ENCODE assay signal across 26 cellular contexts in the genomic region with DNA sequence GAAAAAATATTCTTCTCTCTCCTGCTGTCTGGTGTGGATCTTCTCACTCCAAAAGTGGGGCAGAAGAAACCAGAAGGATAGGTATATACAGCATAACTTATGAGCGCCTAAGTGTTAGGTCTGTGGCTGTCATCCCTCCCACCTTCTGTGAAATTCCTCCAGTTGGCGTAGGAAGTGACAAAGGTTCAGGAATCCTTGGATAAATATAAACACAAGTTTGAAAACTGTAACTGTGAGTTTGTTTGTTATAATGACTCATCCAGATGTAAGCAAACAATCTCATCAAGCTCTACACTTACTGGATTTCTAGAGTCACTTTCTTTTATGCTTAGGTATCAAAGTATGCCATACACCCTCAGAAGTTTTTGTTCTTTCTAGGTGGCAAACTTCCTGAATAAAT.
DNase-seq lines count a peak whose midpoint lies in the region; ATAC-seq and TF ChIP-seq lines count a peak whose summit lies in the region.
"Had no signal": no experiment of that assay in that cellular context is flagged by ENCODE, and none has a peak within 500 bp of the region (broad histone marks: within the 10 kb centered on the region; RNA-seq: fewer than 3 reads in every experiment).

No MANE protein-coding gene starts in this region.

- no peak for TF ChIP-seq CTCF in fibroblast of pulmonary artery (IDR thresholded peaks at IDR 0.05; ENCODE audit: low read length, missing control alignments)

- H3K9me3 ChIP-seq in SJSA1 (replicated peaks), result no peaks in the 10 kb centered on the region
- H3K9me3 ChIP-seq in effector memory CD4-positive, alpha-beta T cell (ENCODE audit: control insufficient read depth, low read length), result no peaks in the 10 kb centered on the region
- H3K9me3 ChIP-seq: colonic mucosa, prostate gland, thoracic aorta had no signal

- no peak for ATAC-seq in GM19395 (IDR thresholded peaks at IDR 0.05; ENCODE audit: unreplicated experiment)
- no peak for ATAC-seq in HG03460 (IDR thresholded peaks at IDR 0.05; ENCODE audit: unreplicated experiment)
- ATAC-seq: GM23338; naive thymus-derived CD8-positive, alpha-beta T cell had no signal

- H3K27me3 ChIP-seq in SJSA1 (replicated peaks), result no peaks in the 10 kb centered on the region
- H3K27me3 ChIP-seq in effector memory CD4-positive, alpha-beta T cell (replicated peaks; ENCODE audit: control insufficient read depth, insufficient read depth, low read length, poor library complexity, severe bottlenecking), result no peaks in the 10 kb centered on the region
- H3K27me3 ChIP-seq: colonic mucosa had no signal

- H3K4me3 ChIP-seq in SJSA1, result no peak overlapping the region
- H3K4me3 ChIP-seq in fibroblast of pulmonary artery (replicated peaks; ENCODE audit: low read depth, low read length), result no peak overlapping the region
- no peak overlapping the region for H3K4me3 ChIP-seq in effector memory CD4-positive, alpha-beta T cell (ENCODE audit: insufficient read depth, low read depth, low read length, poor library complexity, severe bottlenecking)
- H3K4me3 ChIP-seq: colonic mucosa, GM23338, lung, prostate gland, thoracic aorta had no signal

- peak; percentile 19 for DNase-seq in SIG-M5 treated with dmso at 0.1 percent for 504 hours (lab: John Stamatoyannopoulos, UW; ENCODE audit: unreplicated experiment)
- DNase-seq in SIG-M5 (lab: John Stamatoyannopoulos, UW), result no peak
- peak; percentile 79 to 87 for DNase-seq in SJSA1 (ENCODE audit: low read depth in 1 of 2, low spot score in 2 of 2)
- DNase-seq in fibroblast of pulmonary artery (ENCODE audit: low read depth), result peak; percentile 37
- DNase-seq in effector memory CD4-positive, alpha-beta T cell, result no peak
- DNase-seq in dedifferentiated amniotic fluid mesenchymal stem cell (ENCODE audit: extremely low spot score), result no peak
- DNase-seq: activated CD8-positive, alpha-beta memory T cell treated with anti-CD3 and anti-CD28 coated beads, Interleukin-2, amount 50 U/mL, for 4 hours; activated gamma-delta T cell treated with Interleukin-2 at 50 U/mL for 16 hours; anterior cingulate cortex; colonic mucosa; glutamatergic neuron; immature natural killer cell; MM.1S; naive thymus-derived CD8-positive, alpha-beta T cell; NCI-H187 treated with DMSO at 0.1 percent for 48 hours; NCI-H510A; SHP77 treated with DMSO at 0.1 percent for 48 hours; stimulated activated CD4-positive, alpha-beta T cell treated with anti-CD3 and anti-CD28 coated beads, Interleukin-12 subunit alpha, Interleukin-12 subunit beta, amount 100 ng/mL, for 4 hours had no signal

- peaks cover 31% of the 10 kb centered on the region for H3K4me1 ChIP-seq in SJSA1 (replicated peaks)
- H3K4me1 ChIP-seq in effector memory CD4-positive, alpha-beta T cell (ENCODE audit: control insufficient read depth, insufficient read depth, low read length, poor library complexity, severe bottlenecking), result no peaks in the 10 kb centered on the region
- H3K4me1 ChIP-seq: colonic mucosa, prostate gland had no signal

- H3K36me3 ChIP-seq in SJSA1, result 0 out of 2 replicates have a peak, but pooled peaks cover 5% of the 10 kb centered on the region
- no peaks in the 10 kb centered on the region for H3K36me3 ChIP-seq in effector memory CD4-positive, alpha-beta T cell (ENCODE audit: control insufficient read depth, insufficient read depth, low read length)
- H3K36me3 ChIP-seq: colonic mucosa, prostate gland, thoracic aorta had no signal

- peak overlapping the region; percentile 77 for H3K27ac ChIP-seq in SJSA1
- H3K27ac ChIP-seq in effector memory CD4-positive, alpha-beta T cell (ENCODE audit: insufficient read depth, low read length, poor library complexity, severe bottlenecking), result no peak overlapping the region
- H3K27ac ChIP-seq: 22Rv1, C4-2B, colonic mucosa, prostate gland, thoracic aorta had no signal

Comparison
In these comparisons a context has a peak if more than half of its experiments do, and no peak if none do; other contexts are left out.
1. DNase-seq: peak in SIG-M5 treated with dmso at 0.1 percent for 504 hours (single experiment), SJSA1 (2 of 2) and fibroblast of pulmonary artery (single experiment); none in SIG-M5 (single experiment), effector memory CD4-positive, alpha-beta T cell (0 of 3) and dedifferentiated amniotic fluid mesenchymal stem cell (single experiment).